ENCODE assay signal across 14 cellular contexts in the genomic region with DNA sequence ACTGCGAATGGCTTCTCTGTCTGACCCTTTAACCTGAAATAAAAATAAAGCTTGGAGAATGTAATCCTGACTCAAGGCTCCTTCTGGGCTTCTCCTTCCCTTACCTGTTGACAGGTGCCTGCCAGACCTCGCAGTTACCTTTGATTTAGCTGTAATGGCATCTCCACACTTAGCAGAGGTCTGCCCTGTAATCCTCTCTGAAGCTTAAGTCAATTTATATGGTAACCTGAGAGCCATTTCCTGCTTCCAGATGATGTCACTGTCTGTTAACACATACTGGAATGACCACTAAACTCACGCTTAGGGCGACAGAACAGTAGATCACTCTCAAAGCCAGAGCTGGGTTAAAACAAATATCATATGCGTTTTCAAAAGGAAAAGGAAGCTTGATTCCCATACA. TPM values are rescaled to one million over a fixed set of nuclear protein-coding genes. Genes with fewer than 3 reads are reported as not detected.
A peak's percentile ranks its signal among the peaks of the same experiment; 100 is the strongest.
DNase-seq lines count a peak whose midpoint lies in the region; ATAC-seq, FAIRE-seq and TF ChIP-seq lines count a peak whose summit lies in the region.
"Had no signal": no experiment of that assay in that cellular context is flagged by ENCODE, and none has a peak within 500 bp of the region (broad histone marks: within the 10 kb centered on the region; RNA-seq: fewer than 3 reads in every experiment).

No MANE protein-coding gene starts in this region.

- H3K4me1 ChIP-seq in HepG2 (ENCODE audit: insufficient read depth, low read length) (no peaks in the 10 kb centered on the region), right lobe of liver (no peaks in the 10 kb centered on the region)

- ATAC-seq in HepG2 (no peak), right lobe of liver (no peak)
- ATAC-seq: activated CD8-positive, alpha-beta memory T cell treated with anti-CD3 and anti-CD28 coated beads, Interleukin-2, amount 10 ng/mL, durations not matched to agents 7 days and 5 days had no signal

- 19% methylated on average over 5 of the region's 5 CpGs for WGBS in HepG2 (ENCODE audit: low lambda C conversion rate)
- WGBS in right lobe of liver (ENCODE audit: insufficient coverage, low coverage, low lambda C conversion rate, missing lambda C conversion rate), result 12% methylated on average over 4 of the region's 5 CpGs

- H3K79me2 ChIP-seq in HepG2 (ENCODE audit: insufficient read depth, low read length), result no peaks in the 10 kb centered on the region

- CTCF ChIA-PET in HepG2 (lab: Yijun Ruan, JAX; ENCODE audit: low intra/inter-chr PET ratio, low total read pairs), result no interaction called here

- no peak for TF ChIP-seq RAD21 in HepG2 (CRISPR knock-in tag; IDR thresholded peaks at IDR 0.05)

- TF ChIP-seq CTCF in HepG2 (CRISPR knock-in tag; IDR thresholded peaks at IDR 0.05), result 0 out of 2 replicates have a peak, but pooled peaks have one; percentile 6
- TF ChIP-seq CTCF in right lobe of liver (IDR thresholded peaks at IDR 0.05), result no peak

- DNase-seq in HepG2 (ENCODE audit: low spot score) (no peak), right lobe of liver (no peak), NCI-H82 treated with DMSO at 0.1 percent for 48 hours (lab: John Stamatoyannopoulos, UW; ENCODE audit: unreplicated experiment) (peak; percentile 62), epithelial cell of prostate (ENCODE audit: low read depth, low spot score) (peak; percentile 66), urothelium cell line (ENCODE audit: low spot score) (peak; percentile 61), foreskin melanocyte (no peak), NCI-H1694 (lab: John Stamatoyannopoulos, UW) (no peak), SKM-1 treated with dmso at 0.1 percent for 144 hours (lab: John Stamatoyannopoulos, UW; ENCODE audit: unreplicated experiment) (no peak)
- DNase-seq: activated CD8-positive, alpha-beta memory T cell treated with anti-CD3 and anti-CD28 coated beads, Interleukin-2, amount 10 ng/mL, durations not matched to agents 7 days and 5 days; aorta; kidney had no signal

- POLR2A ChIA-PET in HepG2 (lab: Yijun Ruan, JAX), result no interaction called here

- FAIRE-seq in HepG2 (lab: Jason Lieb, UNC), result no peak
- no peak for FAIRE-seq in urothelium cell line (lab: Jason Lieb, UNC)
- FAIRE-seq: endothelial cell of umbilical vein, GM19239, kidney had no signal

- BruUV-seq in HepG2 (replicated peaks; lab: Mats Ljungman, UMichigan), result no TSS peak

- H3K36me3 ChIP-seq in HepG2 (replicated peaks in 1 of 2; ENCODE audit: control insufficient read depth in 1 of 2, insufficient read depth in 2 of 2, low read length in 2 of 2) (no peaks in the 10 kb centered on the region), right lobe of liver (no peaks in the 10 kb centered on the region)
- H3K36me3 ChIP-seq: neutrophil had no signal

- H3K9me3 ChIP-seq in HepG2 (ENCODE audit: low read length) (no peaks in the 10 kb centered on the region), right lobe of liver (no peaks in the 10 kb centered on the region)
- H3K9me3 ChIP-seq: neutrophil had no signal

- H3K27ac ChIP-seq in HepG2 (ENCODE audit: extremely low read length, insufficient read depth, low read length) (no peak overlapping the region), right lobe of liver (no peak overlapping the region), epithelial cell of prostate (no peak overlapping the region)
- H3K27ac ChIP-seq: neutrophil had no signal

- TF ChIP-seq EP300 in HepG2 (IDR thresholded peaks at IDR 0.05; ENCODE audit: low read depth in 2 of 2, low read length in 2 of 2) (no peak), HepG2 (CRISPR knock-in tag; IDR thresholded peaks at IDR 0.05; ENCODE audit: borderline replicate concordance) (no peak)

- no peak overlapping the region for H2AFZ ChIP-seq in HepG2 (ENCODE audit: low read length)

- H3K4me2 ChIP-seq in HepG2 (ENCODE audit: low read depth, low read length), result no peak overlapping the region

- no peak overlapping the region for H3K9ac ChIP-seq in HepG2 (ENCODE audit: insufficient read depth, low read depth, low read length)

- no peak for TF ChIP-seq POLR2A in HepG2 (IDR thresholded peaks at IDR 0.05; ENCODE audit: insufficient read depth in 1 of 2, low read depth in 2 of 2, low read length in 2 of 2)
- TF ChIP-seq POLR2A in right lobe of liver (IDR thresholded peaks at IDR 0.05), result no peak

- intact Hi-C loops in HepG2 (cut with micrococcal nuclease; ENCODE audit: unreplicated experiment), result no loop called here
- intact Hi-C loops in right lobe of liver (cut with DNase I), result no loop called here

- H3K4me3 ChIP-seq in HepG2 (replicated peaks in 1 of 3; ENCODE audit: insufficient read depth in 1 of 3, low read depth in 2 of 3, low read length in 3 of 3) (no peak overlapping the region), right lobe of liver (no peak overlapping the region)

- H4K20me1 ChIP-seq in HepG2 (ENCODE audit: insufficient read depth, low read length), result no peaks in the 10 kb centered on the region

- H3K27me3 ChIP-seq in HepG2 (ENCODE audit: control insufficient read depth in 1 of 2, insufficient read depth in 2 of 2, low read length in 2 of 2), result peaks cover 0 to 12% of the 10 kb centered on the region in 2 experiments; a peak in 2 of 5 replicates
- no peaks in the 10 kb centered on the region for H3K27me3 ChIP-seq in right lobe of liver

- in situ Hi-C loops in HepG2 (cut with HindIII; ENCODE audit: extremely low pct_ligation_motif_present, low pct_unique_long_range_greater_than_20kb), result no loop called here

TF ChIP-seq in HepG2, 621 proteins besides CTCF, POLR2A, EP300 and RAD21:
- TF ChIP-seq CCDC6 (CRISPR knock-in tag; IDR thresholded peaks at IDR 0.05), result no peak
- TF ChIP-seq SALL2 (CRISPR knock-in tag; IDR thresholded peaks at IDR 0.05), result no peak
- TF ChIP-seq ZBTB21 (CRISPR knock-in tag; IDR thresholded peaks at IDR 0.05), result peak; percentile 79
- TF ChIP-seq HNRNPLL (IDR thresholded peaks at IDR 0.05; ENCODE audit: low read depth, low read length, poor library complexity, severe bottlenecking), result no peak
- TF ChIP-seq, protein P1, sequence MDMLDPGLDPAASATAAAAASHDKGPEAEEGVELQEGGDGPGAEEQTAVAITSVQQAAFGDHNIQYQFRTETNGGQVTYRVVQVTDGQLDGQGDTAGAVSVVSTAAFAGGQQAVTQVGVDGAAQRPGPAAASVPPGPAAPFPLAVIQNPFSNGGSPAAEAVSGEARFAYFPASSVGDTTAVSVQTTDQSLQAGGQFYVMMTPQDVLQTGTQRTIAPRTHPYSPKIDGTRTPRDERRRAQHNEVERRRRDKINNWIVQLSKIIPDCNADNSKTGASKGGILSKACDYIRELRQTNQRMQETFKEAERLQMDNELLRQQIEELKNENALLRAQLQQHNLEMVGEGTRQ (IDR thresholded peaks at IDR 0.05; ENCODE audit: low read depth, low read length), result no peak
- TF ChIP-seq, protein P1 (CRISPR knock-in tag; IDR thresholded peaks at IDR 0.05; ENCODE audit: borderline replicate concordance), result no peak
- TF ChIP-seq ATF7 (IDR thresholded peaks at IDR 0.05), result 0 out of 2 replicates have a peak, but pooled peaks have one; percentile 6
- TF ChIP-seq ATF7 (CRISPR knock-in tag; IDR thresholded peaks at IDR 0.05), result no peak
TF ChIP-seq in HepG2: peak in this region for 2.

RNA-seq across cellular contexts. Expression of gene FOXI3, which starts 29.4 kb away (rescaled TPM):
- total RNA-seq in HepG2 (2016; rRNA removed; fragmentation: Illumina TruSeq; extraction: Trizol) (not detected in 2 replicates), right lobe of liver (not detected)
- total RNA-seq in HepG2 (2016; cell fraction: cytosol; rRNA removed; fragmentation: Illumina TruSeq; extraction: Trizol; ENCODE audit: low read depth), result not detected in 2 replicates
- total RNA-seq in HepG2 (2016; cell fraction: insoluble cytoplasmic fraction; rRNA removed; fragmentation: Illumina TruSeq; extraction: Trizol), result not detected in 2 replicates
- not detected in 2 replicates for total RNA-seq in HepG2 (2016; cell fraction: membrane; rRNA removed; fragmentation: Illumina TruSeq; extraction: Trizol)
- total RNA-seq in HepG2 (2016; cell fraction: nucleus; rRNA removed; fragmentation: Illumina TruSeq; extraction: Trizol), result not detected in 2 replicates
- polyA plus RNA-seq in HepG2 (2011; rRNA removed), result not detected in 2 replicates
- polyA plus RNA-seq in HepG2 (2011; cell fraction: cytosol; rRNA removed), result not detected in 2 replicates
- not detected in 2 replicates for polyA plus RNA-seq in HepG2 (2011; cell fraction: nucleus; rRNA removed)
- polyA plus RNA-seq in HepG2 (2012), result not detected in 2 replicates
- polyA plus RNA-seq in HepG2 (2016; cell fraction: cytosol; fragmentation: Illumina TruSeq; extraction: Trizol; ENCODE audit: low read depth), result not detected in 2 replicates
- polyA plus RNA-seq in HepG2 (2016; cell fraction: insoluble cytoplasmic fraction; fragmentation: Illumina TruSeq; extraction: Trizol; ENCODE audit: low read depth), result not detected in 2 replicates
- not detected in 2 replicates for polyA plus RNA-seq in HepG2 (2016; cell fraction: membrane; fragmentation: Illumina TruSeq; extraction: Trizol; ENCODE audit: low read depth)
- not detected in 2 replicates for polyA plus RNA-seq in HepG2 (2016; cell fraction: nucleus; fragmentation: Illumina TruSeq; extraction: Trizol; ENCODE audit: insufficient read depth, low read depth)
- not detected in 2 replicates for polyA minus RNA-seq in HepG2 (2011; rRNA and poly(A)+ RNA removed; ENCODE audit: low replicate concordance)
- not detected in 2 replicates for polyA minus RNA-seq in HepG2 (2011; cell fraction: cytosol; rRNA and poly(A)+ RNA removed)
- not detected in 2 replicates for polyA minus RNA-seq in HepG2 (2011; cell fraction: nucleus; rRNA and poly(A)+ RNA removed)
- total RNA-seq: activated CD8-positive, alpha-beta memory T cell treated with anti-CD3 and anti-CD28 coated beads, Interleukin-2, amount 10 ng/mL, durations not matched to agents 7 days and 5 days; aorta; endothelial cell of umbilical vein; kidney had no signal
- polyA plus RNA-seq: aorta, endothelial cell of umbilical vein had no signal

Comparison
In these comparisons a context has a peak if more than half of its experiments do, and no peak if none do; other contexts are left out.
1. DNase-seq: peak in NCI-H82 treated with DMSO at 0.1 percent for 48 hours (single experiment), epithelial cell of prostate (single experiment) and urothelium cell line (single experiment); none in HepG2 (single experiment), right lobe of liver (0 of 3), foreskin melanocyte (single experiment), NCI-H1694 (single experiment) and SKM-1 treated with dmso at 0.1 percent for 144 hours (single experiment).